Comparison of ENCODE assay signal across 8 cellular contexts in genomic region chr4:76993787-76994641, GRCh38. TPM values are rescaled to one million over a fixed set of nuclear protein-coding genes. Genes with fewer than 3 reads are reported as not detected.
A peak's percentile ranks its signal among the peaks of the same experiment; 100 is the strongest.
DNase-seq lines count a peak whose midpoint lies in the region; ATAC-seq, FAIRE-seq and TF ChIP-seq lines count a peak whose summit lies in the region.

No MANE protein-coding gene starts in this region.

- no TSS peak for BruUV-seq in GM12878 (replicated peaks; lab: Mats Ljungman, UMichigan)

- in situ Hi-C loops in GM12878 (cut with MboI) = no loop called here

- TF ChIP-seq CTCF in GM12878 (IDR thresholded peaks at IDR 0.05 in 2 of 3, conservative IDR thresholded peaks at IDR 0.05 in 1 of 3; ENCODE audit: control insufficient read depth in 2 of 3, extremely low read depth in 1 of 3, insufficient read depth in 1 of 3, low read depth in 3 of 3, low read length in 3 of 3) (no peak), coronary artery (IDR thresholded peaks at IDR 0.05) (no peak)

- POLR2A ChIA-PET in GM12878 (lab: Charles Lee) = interaction anchor here (0.6 to 3.7 kb wide), 11 partner anchors 12 to 1622 kb away, joined by 3 to 23 read pairs (median 6); partner anchors contain the start of genes CCNI and SEPTIN11

- H3K79me2 ChIP-seq in GM12878 (ENCODE audit: control insufficient read depth, insufficient read depth, low read length) = peaks cover 47% of the 10 kb centered on the region

- peak overlapping the region; percentile 53 for H3K4me3 ChIP-seq in GM12878
- H3K4me3 ChIP-seq in coronary artery = no peak overlapping the region

- TF ChIP-seq RAD21 in GM12878 (IDR thresholded peaks at IDR 0.05; ENCODE audit: insufficient read depth, low read depth, low read length) = no peak; the same call in 1 of the 2 replicates

- WGBS in GM12878 (ENCODE audit: insufficient coverage, insufficient replicate concordance, low lambda C conversion rate, missing lambda C conversion rate) = 23% methylated on average over 10 of the region's 10 CpGs

- no peaks in the 10 kb centered on the region for H3K27me3 ChIP-seq in GM12878 (replicated peaks in 1 of 2; ENCODE audit: control insufficient read depth in 2 of 2, insufficient read depth in 2 of 2, low read length in 1 of 2)

- ATAC-seq in GM19035 (IDR thresholded peaks at IDR 0.05; ENCODE audit: unreplicated experiment) (peak; percentile 77), HG03064 (IDR thresholded peaks at IDR 0.05; ENCODE audit: low read depth, unreplicated experiment) (peak; percentile 76), GM12878 (peak; percentile 89)

- H3K9me3 ChIP-seq in GM12878 (replicated peaks; ENCODE audit: control insufficient read depth, insufficient read depth, low read length) = peaks cover 4% of the 10 kb centered on the region; the same call in 2 of the 3 replicates

- no peaks in the 10 kb centered on the region for H4K20me1 ChIP-seq in GM12878 (ENCODE audit: control insufficient read depth, insufficient read depth)

- H3K36me3 ChIP-seq in GM12878 (ENCODE audit: control insufficient read depth in 2 of 2, insufficient read depth in 2 of 2, low read length in 1 of 2) = peaks cover 4 to 12% of the 10 kb centered on the region in 2 experiments

- TF ChIP-seq EP300 in GM12878 (IDR thresholded peaks at IDR 0.05; ENCODE audit: borderline replicate concordance in 1 of 2, control insufficient read depth in 1 of 2, low read depth in 2 of 2, low read length in 2 of 2) = peak in 1 of 2 experiments; percentile 69; a peak in 3 of 4 replicates

- H3K9ac ChIP-seq in GM12878 (ENCODE audit: control insufficient read depth, insufficient read depth, low read length) = peak overlapping the region; percentile 50

- intact Hi-C loops in GM12878 (cut with micrococcal nuclease; ENCODE audit: unreplicated experiment) = loop anchor here (2.0 kb wide), 1 partner anchor 45 kb away; the partner anchor contains the start of gene SEPTIN11

- SMC1A ChIA-PET in GM12878 (lab: Charles Lee; ENCODE audit: uncharacterized antibody, unreplicated experiment) = interaction anchor here (0.6 to 7.3 kb wide), 19 partner anchors 8 to 385 kb away, joined by 3 to 58 read pairs (median 4); no protein-coding TSS in a partner anchor

- H3K4me2 ChIP-seq in GM12878 (ENCODE audit: control insufficient read depth, insufficient read depth) = peak overlapping the region; percentile 87

- TF ChIP-seq POLR2A in GM12878 (IDR thresholded peaks at IDR 0.05; ENCODE audit: low read depth, low read length) = peak; percentile 50

- FAIRE-seq in GM12878 (lab: Jason Lieb, UNC) = peak; percentile 80

- DNase-seq in RPMI8226 (peak; percentile 78), GM12878 (ENCODE audit: low read depth, low spot score) (peak; percentile 73), coronary artery (ENCODE audit: low spot score) (no peak), HuH-7 (ENCODE audit: low spot score) (no peak), OCI-M2 (lab: John Stamatoyannopoulos, UW; ENCODE audit: unreplicated experiment) (no peak)
- DNase-seq in stimulated activated CD8-positive, alpha-beta memory T cell treated with anti-CD3 and anti-CD28 coated beads, Interleukin-4, amount 100 ng/mL, for 48 hours = peak; percentile 39

- H3K27ac ChIP-seq in GM12878 (ENCODE audit: control insufficient read depth, insufficient read depth) (peak overlapping the region; percentile 89), coronary artery (no peak overlapping the region)

- RAD21 ChIA-PET in GM12878 (lab: Charles Lee; ENCODE audit: unreplicated experiment) = interaction anchor here (0.6 to 3.6 kb wide), 9 partner anchors 12 to 199 kb away, joined by 3 to 20 read pairs (median 9); partner anchors contain the start of gene SEPTIN11

- peaks cover 38% of the 10 kb centered on the region for H3K4me1 ChIP-seq in GM12878 (ENCODE audit: control insufficient read depth, insufficient read depth, low read length)

- no peak overlapping the region; the same call in 1 of the 2 replicates for H2AFZ ChIP-seq in GM12878 (ENCODE audit: control insufficient read depth, low read depth, low read length)

- CTCF ChIA-PET in GM12878 (lab: Yijun Ruan, JAX) = interaction anchor here (0.6 to 5.2 kb wide), 8 partner anchors 8 to 54 kb away, joined by 3 to 30 read pairs (median 5); no protein-coding TSS in a partner anchor

TF ChIP-seq in GM12878, 131 proteins besides CTCF, POLR2A, EP300 and RAD21 (continues in another document):
- peak; percentile 98 for TF ChIP-seq TCF3 (IDR thresholded peaks at IDR 0.05; ENCODE audit: borderline replicate concordance, insufficient read depth, low read depth, low read length)
- no peak for TF ChIP-seq JUND (IDR thresholded peaks at IDR 0.05; ENCODE audit: low read depth, low read length)
- no peak for TF ChIP-seq LARP7 (IDR thresholded peaks at IDR 0.05)
- TF ChIP-seq YBX1 (IDR thresholded peaks at IDR 0.05) = no peak
- 0 out of 4 replicates have a peak, but pooled peaks of 1 of the 2 experiments have one; percentile 64 for TF ChIP-seq CEBPB (IDR thresholded peaks at IDR 0.05; ENCODE audit: borderline replicate concordance in 1 of 2, low read depth in 2 of 2, low read length in 2 of 2)
- TF ChIP-seq SUZ12 (IDR thresholded peaks at IDR 0.05; ENCODE audit: unreplicated experiment) = no peak
- TF ChIP-seq SUPT20H (IDR thresholded peaks at IDR 0.05; ENCODE audit: borderline replicate concordance, control insufficient read depth, low read depth, low read length) = no peak
- TF ChIP-seq BRCA1 (IDR thresholded peaks at IDR 0.05; ENCODE audit: low read depth, low read length) = no peak
- peak; percentile 86 for TF ChIP-seq MEF2B (IDR thresholded peaks at IDR 0.05; ENCODE audit: partially characterized antibody, poor library complexity, severe bottlenecking)
- peak in 1 of 2 experiments; percentile 60; a peak in 2 of 4 replicates for TF ChIP-seq ETV6 (conservative IDR thresholded peaks at IDR 0.05 in 1 of 2, IDR thresholded peaks at IDR 0.05 in 1 of 2; ENCODE audit: borderline replicate concordance in 1 of 2, low read depth in 1 of 2)
- TF ChIP-seq PML (IDR thresholded peaks at IDR 0.05; ENCODE audit: low read length) = peak; percentile 84
- no peak for TF ChIP-seq WRNIP1 (IDR thresholded peaks at IDR 0.05; ENCODE audit: borderline replicate concordance, low read depth, low read length)
- TF ChIP-seq NFIC (IDR thresholded peaks at IDR 0.05; ENCODE audit: low read depth, low read length) = peak; percentile 95
- TF ChIP-seq CHD2 (IDR thresholded peaks at IDR 0.05; ENCODE audit: borderline replicate concordance, low read depth, low read length) = peak; percentile 50; the same call in 1 of the 2 replicates
- TF ChIP-seq ZBTB4 (CRISPR knock-in tag; IDR thresholded peaks at IDR 0.05) = no peak

RNA-seq across cellular contexts. Expression of gene SEPTIN11, which starts 44.5 kb away (rescaled TPM):
- total RNA-seq in GM12878 (2013; cell fraction: nucleolus; rRNA removed) = 183 and 197 TPM in 2 replicates
- total RNA-seq in GM12878 (2014; rRNA removed) (62.6 and 74.3 TPM in 2 replicates), GM12878 (2014; rRNA removed; fragmentation: Illumina TruSeq; extraction: Trizol) (156 and 160 TPM in 2 replicates), GM12878 (2021) (89.7 and 99.9 TPM in 2 replicates)
- 32.3 TPM for polyA plus RNA-seq in GM12878 (2011; ENCODE audit: low read depth)
- polyA plus RNA-seq in GM12878 (2011; rRNA removed) (154 and 201 TPM in 2 replicates), GM12878 (2014; fragmentation: Illumina TruSeq; extraction: Trizol) (89.0 and 102 TPM in 2 replicates), GM12878 (2014; fragmentation: Nextera tagmentation; extraction: Ambion mirVana) (10 to 100 TPM; 24.7 to 27.1 TPM), GM12878 (2014; rRNA removed) (46.7 and 49.4 TPM in 2 replicates), GM12878 (2016; fragmentation: Nextera tagmentation; extraction: Ambion mirVana) (10 to 100 TPM; 93.5 to 93.9 TPM)
- 46.1 and 98.3 TPM in 2 replicates for polyA plus RNA-seq in GM12878 (2011; cell fraction: cytosol; rRNA removed)
- 52.8 and 69.0 TPM in 2 replicates for polyA plus RNA-seq in GM12878 (2011; cell fraction: nucleus; rRNA removed)
- polyA plus RNA-seq in GM12878 (2012) = 45.7 and 54.2 TPM in 2 replicates
- polyA minus RNA-seq in GM12878 (2011; rRNA and poly(A)+ RNA removed) = 122 and 219 TPM in 2 replicates
- polyA minus RNA-seq in GM12878 (2011; cell fraction: cytosol; rRNA and poly(A)+ RNA removed) = 43.3 and 43.5 TPM in 2 replicates
- polyA minus RNA-seq in GM12878 (2011; cell fraction: nucleus; rRNA and poly(A)+ RNA removed) = 67.1 and 100 TPM in 2 replicates

Comparison
In these comparisons a context has a peak if more than half of its experiments do, and no peak if none do; other contexts are left out.
1. DNase-seq: peak in RPMI8226 (single experiment), GM12878 (single experiment) and stimulated activated CD8-positive, alpha-beta memory T cell treated with anti-CD3 and anti-CD28 coated beads, Interleukin-4, amount 100 ng/mL, for 48 hours (single experiment); none in coronary artery (single experiment), HuH-7 (single experiment) and OCI-M2 (single experiment).
2. Peak in every context shown above with its lines, with median percentiles within 50 percentile points of each other: ATAC-seq.